In the genomic region with DNA sequence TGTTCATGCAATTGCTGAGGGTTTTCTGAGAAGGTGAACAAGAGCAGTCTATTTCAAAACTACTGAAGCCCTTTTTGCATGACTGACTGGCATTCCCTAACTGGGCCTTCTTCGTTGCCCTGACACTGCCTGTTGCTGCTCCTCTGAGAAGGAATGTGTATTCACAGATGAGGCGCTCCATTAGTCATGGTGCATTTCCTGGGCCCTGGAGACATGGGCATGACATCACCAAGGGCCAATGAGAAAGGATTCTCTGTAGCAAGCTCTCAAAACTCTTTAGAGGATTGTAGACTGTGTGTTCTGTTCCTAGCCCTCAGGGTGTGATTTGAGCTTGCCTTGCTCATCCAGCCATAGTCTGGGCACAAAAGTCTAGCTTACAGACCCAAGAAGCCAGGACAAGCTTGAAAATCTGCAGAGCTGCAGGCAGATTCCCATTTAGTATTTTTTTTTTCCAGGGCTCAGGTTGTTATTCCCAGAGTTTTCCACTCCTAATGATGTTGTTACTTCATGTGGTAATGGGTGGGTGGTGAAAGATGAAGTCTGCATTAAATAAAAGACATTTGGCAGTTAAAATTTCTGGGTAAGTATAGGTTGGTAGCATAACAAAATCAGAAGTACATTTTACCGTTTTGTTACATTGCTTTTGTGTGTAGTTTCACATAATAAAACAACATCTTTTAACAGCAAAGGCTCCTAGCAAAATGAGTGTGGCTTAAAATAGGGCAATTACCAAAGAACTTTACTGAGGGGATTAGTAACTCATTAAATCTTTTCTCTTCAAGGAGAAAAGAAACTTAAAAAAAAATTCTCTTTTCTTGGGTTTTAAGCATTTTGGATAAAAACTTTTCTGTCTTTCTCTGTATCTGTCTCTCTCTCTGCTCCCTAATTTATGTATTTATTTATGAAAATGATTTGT, we compare ENCODE assay signal across 1 cellular context.
TF ChIP-seq lines count a peak whose summit lies in the region.

No MANE protein-coding gene starts in this region.

TF ChIP-seq in H1, 55 proteins besides CTCF, POLR2A, EP300 and RAD21 (continued from another document):
- TF ChIP-seq CHD7 (IDR thresholded peaks at IDR 0.05; ENCODE audit: insufficient replicate concordance, low read length) (no peak), JUND (IDR thresholded peaks at IDR 0.05; ENCODE audit: low read length) (peak; percentile 81)
TF ChIP-seq in H1: peak in this region for 6.
